Comparison of ENCODE assay signal across 8 cellular contexts in genomic region chr22:23385301-23386244, GRCh38.
DNase-seq lines count a peak whose midpoint lies in the region; ATAC-seq, FAIRE-seq and TF ChIP-seq lines count a peak whose summit lies in the region.

No MANE protein-coding gene starts in this region.

- ATAC-seq in A549 (peak; percentile 82 to 94), GM18907 (IDR thresholded peaks at IDR 0.05; ENCODE audit: unreplicated experiment) (peak; percentile 48), HG03571 (IDR thresholded peaks at IDR 0.05; ENCODE audit: unreplicated experiment) (no peak)

- H3K4me3 ChIP-seq in A549 = no peak overlapping the region

- POLR2A ChIA-PET in A549 (lab: Yijun Ruan, JAX) = no interaction called here

- TF ChIP-seq POLR2A in A549 (IDR thresholded peaks at IDR 0.05; ENCODE audit: low read length) = no peak

- peak; percentile 74 for TF ChIP-seq CTCF in A549 (IDR thresholded peaks at IDR 0.05)

- 62% methylated on average over 8 of the region's 20 CpGs for WGBS in A549 (ENCODE audit: missing lambda C conversion rate)

- H3K4me1 ChIP-seq in A549 = no peaks in the 10 kb centered on the region

- peak; percentile 82 to 89 for TF ChIP-seq RAD21 in A549 (conservative IDR thresholded peaks at IDR 0.05 in 1 of 2, IDR thresholded peaks at IDR 0.05 in 1 of 2)

- FAIRE-seq in A549 (lab: Jason Lieb, UNC) = no peak

- no peaks in the 10 kb centered on the region for H3K9me3 ChIP-seq in A549

- DNase-seq in A549 (ENCODE audit: low read depth in 1 of 2, low spot score in 1 of 2) = peak; percentile 77 to 79
- peak; percentile 79 for DNase-seq in NCI-H2227 (lab: John Stamatoyannopoulos, UW; ENCODE audit: unreplicated experiment)
- peak; percentile 49 for DNase-seq in activated CD4-positive, CD25-positive, alpha-beta regulatory T cell treated with anti-CD3 and anti-CD28 coated beads, Interleukin-2, amount 50 U/mL, for 16 hours (ENCODE audit: low read depth, low spot score)
- DNase-seq in central memory CD4-positive, alpha-beta T cell = peak; percentile 60
- DNase-seq in kidney tubule cell (ENCODE audit: low spot score) = peak; percentile 74
- DNase-seq in stimulated activated CD4-positive, alpha-beta T cell treated with anti-CD3 and anti-CD28 coated beads, Interleukin-1b, Interleukin-23, amount 100 ng/mL, for 48 hours = peak; percentile 80

- no peak for TF ChIP-seq EP300 in A549 (IDR thresholded peaks at IDR 0.05)

- no peak overlapping the region; a peak in 1 of 6 replicates for H3K27ac ChIP-seq in A549

- H3K4me2 ChIP-seq in A549 = peak overlapping the region; percentile 18; the same call in 1 of the 3 replicates

- CTCF ChIA-PET in A549 (lab: Yijun Ruan, JAX) = interaction anchor here (0.6 to 1.7 kb wide), 41 partner anchors 8 to 429 kb away, joined by 3 to 26 read pairs (median 4); partner anchors contain the start of gene BCR

TF ChIP-seq in A549, 52 proteins besides CTCF, POLR2A, EP300 and RAD21:
- TF ChIP-seq FOSB (CRISPR knock-in tag; IDR thresholded peaks at IDR 0.05) (no peak), SMC3 (IDR thresholded peaks at IDR 0.05) (peak; percentile 84)
